Comparison of ENCODE assay signal across 14 cellular contexts in genomic region chr4:6568689-6569332, GRCh38. TPM values are rescaled to one million over a fixed set of nuclear protein-coding genes. Genes with fewer than 3 reads are reported as not detected.
DNase-seq lines count a peak whose midpoint lies in the region; FAIRE-seq and TF ChIP-seq lines count a peak whose summit lies in the region.
"Had no signal": no experiment of that assay in that cellular context is flagged by ENCODE, and none has a peak within 500 bp of the region (broad histone marks: within the 10 kb centered on the region; RNA-seq: fewer than 3 reads in every experiment).

No MANE protein-coding gene starts in this region.

- peaks cover 13% of the 10 kb centered on the region for H3K27me3 ChIP-seq in SK-N-SH (ENCODE audit: insufficient read depth)
- H3K27me3 ChIP-seq: BLaER1 treated with 17β-estradiol and CSF1 and Interleukin-3, amounts not matched to agents 10 nM and 100 nM had no signal

- POLR2A ChIA-PET in AG04449 (lab: Yijun Ruan, JAX), result no interaction called here
- POLR2A ChIA-PET in SK-N-SH (lab: Yijun Ruan, JAX), result no interaction called here
- POLR2A ChIA-PET in activated CD4-positive, alpha-beta T cell treated with anti-CD3 and anti-CD28 coated beads, Interleukin-2, amount 10 ng/mL, durations not matched to agents 7 days and 5 days (lab: Charles Lee), result no interaction called here

- H3F3A ChIP-seq in SK-N-SH (replicated peaks; ENCODE audit: insufficient read depth), result no peaks in the 10 kb centered on the region

- no peak overlapping the region for H3K27ac Mint-ChIP-seq in activated CD4-positive, alpha-beta T cell treated with anti-CD3 and anti-CD28 coated beads, Interleukin-2, amount 10 ng/mL, durations not matched to agents 7 days and 5 days

- no peak for TF ChIP-seq RAD21 in SK-N-SH (IDR thresholded peaks at IDR 0.05; ENCODE audit: low read length)

- no peak for TF ChIP-seq EP300 in SK-N-SH (IDR thresholded peaks at IDR 0.05; ENCODE audit: borderline replicate concordance in 1 of 2, low read depth in 1 of 2, low read length in 1 of 2)

- no peaks in the 10 kb centered on the region for H3K36me3 ChIP-seq in SK-N-SH (replicated peaks in 1 of 2; ENCODE audit: control insufficient read depth in 1 of 2, insufficient read depth in 2 of 2, low read length in 1 of 2)
- H3K36me3 ChIP-seq: BLaER1 treated with 17β-estradiol and CSF1 and Interleukin-3, amounts not matched to agents 10 nM and 100 nM; colonic mucosa had no signal

- peak; percentile 81 for FAIRE-seq in HTR-8/SVneo (lab: Jason Lieb, UNC)

- H3K36me3 Mint-ChIP-seq in activated CD4-positive, alpha-beta T cell treated with anti-CD3 and anti-CD28 coated beads, Interleukin-2, amount 10 ng/mL, durations not matched to agents 7 days and 5 days (ENCODE audit: low read depth), result no peaks in the 10 kb centered on the region

- CTCF ChIA-PET in AG04449 (lab: Yijun Ruan, JAX) (no interaction called here), SK-N-SH (lab: Yijun Ruan, JAX) (no interaction called here)
- CTCF ChIA-PET in activated CD4-positive, alpha-beta T cell treated with anti-CD3 and anti-CD28 coated beads, Interleukin-2, amount 10 ng/mL, durations not matched to agents 7 days and 5 days (lab: Charles Lee), result no interaction called here

- peak; percentile 21 for DNase-seq in AG04449 (ENCODE audit: low read depth, low spot score)
- DNase-seq in HTR-8/SVneo (ENCODE audit: insufficient read length, low spot score), result peak; percentile 54
- DNase-seq in SK-N-SH, result no peak
- peak; percentile 33 for DNase-seq in fibroblast of the aortic adventitia (ENCODE audit: low read depth)
- no peak for DNase-seq in hippocampal formation (lab: John Stamatoyannopoulos, UW)
- no peak for DNase-seq in activated CD4-positive, alpha-beta T cell treated with anti-CD3 and anti-CD28 coated beads, Interleukin-2, amount 10 ng/mL, durations not matched to agents 7 days and 5 days
- DNase-seq in NOMO-1 treated with DMSO at 0.1 percent for 48 hours (lab: John Stamatoyannopoulos, UW; ENCODE audit: unreplicated experiment), result no peak
- no peak for DNase-seq in NCI-H187 treated with DMSO at 0.1 percent for 48 hours (lab: John Stamatoyannopoulos, UW)
- DNase-seq: activated CD4-positive, alpha-beta T cell treated with anti-CD3 and anti-CD28 coated beads for 1 hour; activated effector memory CD4-positive, alpha-beta T cell treated with anti-CD3 and anti-CD28 coated beads, Interleukin-2, amount 50 U/mL, for 16 hours; colonic mucosa; NCI-H1417 treated with DMSO at 0.1 percent for 48 hours had no signal

- no peaks in the 10 kb centered on the region for H3K9me2 ChIP-seq in SK-N-SH

- H3K27ac ChIP-seq in SK-N-SH (ENCODE audit: low read depth in 2 of 2, low read length in 1 of 2), result no peak overlapping the region
- H3K27ac ChIP-seq: BLaER1 treated with 17β-estradiol and CSF1 and Interleukin-3, amounts not matched to agents 10 nM and 100 nM; colonic mucosa; hepatocyte had no signal

- no peak overlapping the region for H3K4me2 ChIP-seq in SK-N-SH
- H3K4me2 ChIP-seq: hepatocyte had no signal

- H3K4me3 ChIP-seq in AG04449 (ENCODE audit: low read depth, low read length) (no peak overlapping the region), SK-N-SH (ENCODE audit: low read depth in 2 of 2, low read length in 1 of 2) (no peak overlapping the region), fibroblast of the aortic adventitia (ENCODE audit: low read depth, low read length) (no peak overlapping the region)
- H3K4me3 ChIP-seq: BLaER1 treated with 17β-estradiol and CSF1 and Interleukin-3, amounts not matched to agents 10 nM and 100 nM; colonic mucosa; hepatocyte had no signal

- peaks cover 6% of the 10 kb centered on the region for H3K9me3 Mint-ChIP-seq in activated CD4-positive, alpha-beta T cell treated with anti-CD3 and anti-CD28 coated beads, Interleukin-2, amount 10 ng/mL, durations not matched to agents 7 days and 5 days

- H3K79me2 ChIP-seq in SK-N-SH (ENCODE audit: insufficient read depth), result no peaks in the 10 kb centered on the region
- H3K79me2 ChIP-seq: hepatocyte had no signal

- no peaks in the 10 kb centered on the region for H3K9me3 ChIP-seq in SK-N-SH
- H3K9me3 ChIP-seq: colonic mucosa had no signal

- peaks cover 0 to 5% of the 10 kb centered on the region in 2 experiments; a peak in 1 of 4 replicates for H3K4me1 ChIP-seq in SK-N-SH (ENCODE audit: control insufficient read depth in 1 of 2, insufficient read depth in 2 of 2, low read depth in 1 of 2, low read length in 1 of 2)
- H3K4me1 ChIP-seq: colonic mucosa had no signal

- no peak for TF ChIP-seq CTCF in AG04449 (IDR thresholded peaks at IDR 0.05; ENCODE audit: insufficient read depth, low read length, missing control alignments)
- no peak for TF ChIP-seq CTCF in SK-N-SH (IDR thresholded peaks at IDR 0.05)
- TF ChIP-seq CTCF in fibroblast of the aortic adventitia (IDR thresholded peaks at IDR 0.05; ENCODE audit: insufficient read depth, low read length), result no peak

- H3K9ac ChIP-seq in SK-N-SH, result no peak overlapping the region
- H3K9ac ChIP-seq: BLaER1 treated with 17β-estradiol and CSF1 and Interleukin-3, amounts not matched to agents 10 nM and 100 nM had no signal

- H4K20me1 ChIP-seq in SK-N-SH (ENCODE audit: insufficient read depth), result no peaks in the 10 kb centered on the region
- H4K20me1 ChIP-seq: BLaER1 treated with 17β-estradiol and CSF1 and Interleukin-3, amounts not matched to agents 10 nM and 100 nM had no signal

- WGBS in SK-N-SH (ENCODE audit: low lambda C conversion rate), result 49% methylated on average over 13 of the region's 13 CpGs

- no peak overlapping the region for H3K4me3 Mint-ChIP-seq in activated CD4-positive, alpha-beta T cell treated with anti-CD3 and anti-CD28 coated beads, Interleukin-2, amount 10 ng/mL, durations not matched to agents 7 days and 5 days

- peaks cover 25% of the 10 kb centered on the region for H3K27me3 Mint-ChIP-seq in activated CD4-positive, alpha-beta T cell treated with anti-CD3 and anti-CD28 coated beads, Interleukin-2, amount 10 ng/mL, durations not matched to agents 7 days and 5 days

- H2AFZ ChIP-seq in SK-N-SH (ENCODE audit: low read depth), result no peak overlapping the region
- H2AFZ ChIP-seq: hepatocyte had no signal

- H3K4me1 Mint-ChIP-seq in activated CD4-positive, alpha-beta T cell treated with anti-CD3 and anti-CD28 coated beads, Interleukin-2, amount 10 ng/mL, durations not matched to agents 7 days and 5 days, result no peaks in the 10 kb centered on the region

TF ChIP-seq in SK-N-SH, 30 proteins besides CTCF, POLR2A, EP300 and RAD21:
- peak; percentile 43; the same call in 1 of the 2 replicates for TF ChIP-seq FOSL2 (IDR thresholded peaks at IDR 0.05; ENCODE audit: borderline replicate concordance, low read depth)
- no peak for TF ChIP-seq RCOR1 (IDR thresholded peaks at IDR 0.05; ENCODE audit: low read length)
- no peak for TF ChIP-seq FOXM1 (IDR thresholded peaks at IDR 0.05; ENCODE audit: low read depth)

RNA-seq across cellular contexts. Expression of gene MAN2B2, which starts 6.2 kb away (rescaled TPM):
- polyA plus RNA-seq in SK-N-SH (2012; rRNA removed), result 18.5 and 24.9 TPM in 2 replicates
- polyA plus RNA-seq in SK-N-SH (2012; cell fraction: cytosol; rRNA removed), result 12.5 and 18.6 TPM in 2 replicates
- polyA plus RNA-seq in SK-N-SH (2012; cell fraction: nucleus; rRNA removed), result 30.0 and 30.3 TPM in 2 replicates
- 17.3 and 25.9 TPM in 2 replicates for total RNA-seq in fibroblast of the aortic adventitia (ENCODE audit: low replicate concordance)
- 10 to 100 TPM; 36.1 to 36.7 TPM for total RNA-seq in activated CD4-positive, alpha-beta T cell treated with anti-CD3 and anti-CD28 coated beads, Interleukin-2, amount 10 ng/mL, durations not matched to agents 7 days and 5 days

Comparison
In these comparisons a context has a peak if more than half of its experiments do, and no peak if none do; other contexts are left out.
1. DNase-seq: peak in AG04449 (single experiment), HTR-8/SVneo (single experiment) and fibroblast of the aortic adventitia (single experiment); none in SK-N-SH (single experiment), hippocampal formation (0 of 2), activated CD4-positive, alpha-beta T cell treated with anti-CD3 and anti-CD28 coated beads, Interleukin-2, amount 10 ng/mL, durations not matched to agents 7 days and 5 days (single experiment), NOMO-1 treated with DMSO at 0.1 percent for 48 hours (single experiment) and NCI-H187 treated with DMSO at 0.1 percent for 48 hours (single experiment).